6 cellular contexts compared by ENCODE assay signal in the genomic region with DNA sequence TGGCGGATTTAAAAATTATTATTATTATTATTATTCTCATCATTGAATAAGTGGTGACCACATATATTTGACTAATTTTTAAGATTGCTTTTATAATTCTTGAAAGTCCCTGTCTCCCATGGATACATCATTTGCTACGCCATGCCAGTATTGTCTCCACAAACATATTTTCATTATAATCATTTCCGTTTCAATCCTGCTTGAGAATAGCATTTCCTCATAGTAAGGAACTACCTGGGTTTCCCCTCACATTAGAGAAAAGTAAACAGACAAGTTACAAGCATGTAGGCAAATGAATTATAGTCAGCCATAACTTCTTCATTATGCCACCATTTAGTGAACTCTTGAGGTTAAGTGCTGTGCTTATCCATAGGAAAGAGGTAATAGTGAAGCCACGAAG.
"Had no signal": no experiment of that assay in that cellular context is flagged by ENCODE, and none has a peak within 500 bp of the region (broad histone marks: within the 10 kb centered on the region; RNA-seq: fewer than 3 reads in every experiment).

No MANE protein-coding gene starts in this region.

- H3K27me3 Mint-ChIP-seq: IgD-negative memory B cell had no signal

- H3K27ac ChIP-seq: HL-60 had no signal

- H3K9me3 Mint-ChIP-seq: H9 had no signal

- H3K27ac Mint-ChIP-seq: H9, IgD-negative memory B cell had no signal

- DNase-seq: GOT3, H9, HCEC 1CT, KBM-7 had no signal

- H3K4me3 Mint-ChIP-seq: H9, IgD-negative memory B cell had no signal

- H3K4me1 Mint-ChIP-seq: H9 had no signal

- H3K36me3 Mint-ChIP-seq: IgD-negative memory B cell had no signal
